ENCODE assay signal across 10 cellular contexts in genomic region chr11:65834202-65834601, GRCh38. TPM values are rescaled to one million over a fixed set of nuclear protein-coding genes. Genes with fewer than 3 reads are reported as not detected.
A peak's percentile ranks its signal among the peaks of the same experiment; 100 is the strongest.
DNase-seq lines count a peak whose midpoint lies in the region; ATAC-seq and TF ChIP-seq lines count a peak whose summit lies in the region.
"Had no signal": no experiment of that assay in that cellular context is flagged by ENCODE, and none has a peak within 500 bp of the region (broad histone marks: within the 10 kb centered on the region; RNA-seq: fewer than 3 reads in every experiment).

No MANE protein-coding gene starts in this region.

- H3K4me1 Mint-ChIP-seq in CD8-positive, alpha-beta memory T cell = peaks cover 8 to 14% (median 13%) of the 10 kb centered on the region in 3 donors
- peaks cover 11% of the 10 kb centered on the region for H3K4me1 Mint-ChIP-seq in T-helper 17 cell

- no peaks in the 10 kb centered on the region for H3K27me3 ChIP-seq in CD8-positive, alpha-beta memory T cell (ENCODE audit: insufficient read depth, low read length, poor library complexity, severe bottlenecking)
- H3K27me3 ChIP-seq in psoas muscle (ENCODE audit: insufficient read depth in 3 of 3, low read length in 2 of 3) = peaks cover 0 to 3% (median 0%) of the 10 kb centered on the region in 3 donors

- TF ChIP-seq CTCF in NB4 (IDR thresholded peaks at IDR 0.05; ENCODE audit: low read depth, low read length) (no peak), fibroblast of pulmonary artery (IDR thresholded peaks at IDR 0.05; ENCODE audit: low read length, missing control alignments) (no peak), psoas muscle (IDR thresholded peaks at IDR 0.05) (no peak)

- H3K27ac ChIP-seq in CD8-positive, alpha-beta memory T cell (ENCODE audit: low read depth, low read length) = no peak overlapping the region
- no peak overlapping the region for H3K27ac ChIP-seq in psoas muscle

- POLR2A ChIA-PET in CD8-positive, alpha-beta memory T cell (lab: Charles Lee) = interaction anchor here (0.7 to 1.8 kb wide), 6 partner anchors 18 to 121 kb away, joined by 3 to 7 read pairs (median 4); partner anchors contain the start of genes CFL1 and MUS81

- no peaks in the 10 kb centered on the region for H3K9me3 ChIP-seq in CD8-positive, alpha-beta memory T cell (ENCODE audit: low read length)
- H3K9me3 ChIP-seq in psoas muscle (no peaks in the 10 kb centered on the region), T-helper 17 cell (ENCODE audit: control insufficient read depth, low read length, poor library complexity, severe bottlenecking) (no peaks in the 10 kb centered on the region)

- 21 to 60% (median 22%) methylated on average over 6 of the region's 6 CpGs for WGBS in psoas muscle, 3 donors

- ATAC-seq in psoas muscle (no peak), T-helper 17 cell (no peak), GM21737 (IDR thresholded peaks at IDR 0.05; ENCODE audit: unreplicated experiment) (no peak)

- peaks cover 0 to 2% of the 10 kb centered on the region in 2 donors for H3K27me3 Mint-ChIP-seq in CD8-positive, alpha-beta memory T cell
- H3K27me3 Mint-ChIP-seq in T-helper 17 cell = peaks cover 4% of the 10 kb centered on the region
- H3K27me3 Mint-ChIP-seq: activated CD4-positive, alpha-beta T cell treated with anti-CD3 and anti-CD28 coated beads for 36 hours had no signal

- TF ChIP-seq POLR2A in NB4 (IDR thresholded peaks at IDR 0.05; ENCODE audit: extremely low read depth, insufficient read length) = no peak

- intact Hi-C loops in psoas muscle (cut with DNase I) = no loop called here

- no peak overlapping the region for H3K27ac Mint-ChIP-seq in CD8-positive, alpha-beta memory T cell
- H3K27ac Mint-ChIP-seq in T-helper 17 cell = no peak overlapping the region
- H3K27ac Mint-ChIP-seq: activated CD4-positive, alpha-beta T cell treated with anti-CD3 and anti-CD28 coated beads for 36 hours; brain had no signal

- no peaks in the 10 kb centered on the region for H3K36me3 ChIP-seq in CD8-positive, alpha-beta memory T cell (ENCODE audit: insufficient read depth, low read length)
- no peaks in the 10 kb centered on the region for H3K36me3 ChIP-seq in psoas muscle (ENCODE audit: insufficient read depth in 1 of 2, low read depth in 1 of 2)

- H3K4me3 ChIP-seq in CD8-positive, alpha-beta memory T cell (ENCODE audit: low read length) = peak overlapping the region; percentile 57
- H3K4me3 ChIP-seq in NB4 (ENCODE audit: low read depth, low read length) (peak overlapping the region; percentile 67), fibroblast of pulmonary artery (replicated peaks; ENCODE audit: low read depth, low read length) (peak overlapping the region; percentile 80), psoas muscle (peak overlapping the region; percentile 73)

- no peak for DNase-seq in CD8-positive, alpha-beta memory T cell
- DNase-seq in NB4 (ENCODE audit: low read depth) (no peak), fibroblast of pulmonary artery (ENCODE audit: low read depth) (no peak), psoas muscle (no peak), T-helper 17 cell (no peak), Kasumi-1 (lab: John Stamatoyannopoulos, UW) (no peak), NCI-H1048 (lab: John Stamatoyannopoulos, UW) (no peak)

- CTCF ChIA-PET in CD8-positive, alpha-beta memory T cell (lab: Charles Lee) = interaction anchor here (2.0 to 3.4 kb wide), 4 partner anchors 26 to 123 kb away, joined by 10 to 17 read pairs (median 13); partner anchors contain the start of genes AP5B1, KAT5 and MUS81

- peaks cover 16% of the 10 kb centered on the region for H3K4me1 ChIP-seq in CD8-positive, alpha-beta memory T cell (ENCODE audit: insufficient read depth, low read length)
- peaks cover 5% of the 10 kb centered on the region for H3K4me1 ChIP-seq in psoas muscle

- H3K36me3 Mint-ChIP-seq in CD8-positive, alpha-beta memory T cell = no peaks in the 10 kb centered on the region
- peaks cover 2% of the 10 kb centered on the region for H3K36me3 Mint-ChIP-seq in T-helper 17 cell (ENCODE audit: low read depth)
- H3K36me3 Mint-ChIP-seq: brain had no signal

- H3K9me3 Mint-ChIP-seq in CD8-positive, alpha-beta memory T cell = no peaks in the 10 kb centered on the region

- H3K4me3 Mint-ChIP-seq in CD8-positive, alpha-beta memory T cell = no peak overlapping the region
- H3K4me3 Mint-ChIP-seq in T-helper 17 cell = no peak overlapping the region
- H3K4me3 Mint-ChIP-seq: activated CD4-positive, alpha-beta T cell treated with anti-CD3 and anti-CD28 coated beads for 36 hours; brain had no signal

RNA-seq across cellular contexts. Expression of gene SNX32, which starts 0.4 kb away (rescaled TPM):
- total RNA-seq in CD8-positive, alpha-beta memory T cell = 1 to 10 TPM; 2.0 to 2.8 TPM
- polyA plus RNA-seq in CD8-positive, alpha-beta memory T cell = 0.77 TPM
- total RNA-seq in psoas muscle (not detected), T-helper 17 cell (under 1 TPM; 0.27 to 0.34 TPM)
- polyA plus RNA-seq in psoas muscle = under 1 TPM in 2 of 3 donors, not detected in 1; 0.05 to 0.20 TPM

RNA-seq across cellular contexts. Expression of gene CFL1, which starts 23.8 kb away (rescaled TPM):
- total RNA-seq in CD8-positive, alpha-beta memory T cell = 1,000 to 10,000 TPM; 1,172 to 1,226 TPM
- polyA plus RNA-seq in CD8-positive, alpha-beta memory T cell = 3,347 TPM
- total RNA-seq in psoas muscle = 100 to 1,000 TPM; 175 to 388 (median 238) TPM
- polyA plus RNA-seq in psoas muscle = 100 to 1,000 TPM; 190 to 843 (median 225) TPM
- 100 to 1,000 TPM; 642 to 738 TPM for total RNA-seq in T-helper 17 cell

RNA-seq across cellular contexts. Expression of gene MUS81, which starts 26.0 kb away (rescaled TPM):
- total RNA-seq in CD8-positive, alpha-beta memory T cell = 10 to 100 TPM; 84.7 to 85.8 TPM
- 35.2 TPM for polyA plus RNA-seq in CD8-positive, alpha-beta memory T cell
- total RNA-seq in psoas muscle = 10 to 100 TPM; 28.0 to 35.6 (median 31.4) TPM
- 10 to 100 TPM; 32.5 to 55.3 (median 44.4) TPM for polyA plus RNA-seq in psoas muscle
- 10 to 100 TPM; 44.9 to 55.0 TPM for total RNA-seq in T-helper 17 cell

RNA-seq across cellular contexts. Expression of gene EFEMP2, which starts 38.4 kb away (rescaled TPM):
- total RNA-seq in CD8-positive, alpha-beta memory T cell = 1 to 10 TPM; 3.9 to 4.0 TPM
- 0.23 TPM for polyA plus RNA-seq in CD8-positive, alpha-beta memory T cell
- total RNA-seq in psoas muscle = 10 to 100 TPM; 20.8 to 46.6 (median 31.3) TPM
- polyA plus RNA-seq in psoas muscle = 10 to 100 TPM; 14.8 to 20.8 (median 18.5) TPM
- 1 to 10 TPM; 5.1 to 8.0 TPM for total RNA-seq in T-helper 17 cell

RNA-seq across cellular contexts. Expression of gene CTSW, which starts 45.4 kb away (rescaled TPM):
- 10 to 100 TPM; 40.9 to 44.3 TPM for total RNA-seq in CD8-positive, alpha-beta memory T cell
- polyA plus RNA-seq in CD8-positive, alpha-beta memory T cell = 1,046 TPM
- total RNA-seq in psoas muscle = under 1 TPM; 0.22 to 0.64 (median 0.37) TPM
- under 1 TPM; 0.08 to 0.91 (median 0.22) TPM for polyA plus RNA-seq in psoas muscle
- 10 to 100 TPM; 19.7 to 52.7 TPM for total RNA-seq in T-helper 17 cell
